In the genomic region with DNA sequence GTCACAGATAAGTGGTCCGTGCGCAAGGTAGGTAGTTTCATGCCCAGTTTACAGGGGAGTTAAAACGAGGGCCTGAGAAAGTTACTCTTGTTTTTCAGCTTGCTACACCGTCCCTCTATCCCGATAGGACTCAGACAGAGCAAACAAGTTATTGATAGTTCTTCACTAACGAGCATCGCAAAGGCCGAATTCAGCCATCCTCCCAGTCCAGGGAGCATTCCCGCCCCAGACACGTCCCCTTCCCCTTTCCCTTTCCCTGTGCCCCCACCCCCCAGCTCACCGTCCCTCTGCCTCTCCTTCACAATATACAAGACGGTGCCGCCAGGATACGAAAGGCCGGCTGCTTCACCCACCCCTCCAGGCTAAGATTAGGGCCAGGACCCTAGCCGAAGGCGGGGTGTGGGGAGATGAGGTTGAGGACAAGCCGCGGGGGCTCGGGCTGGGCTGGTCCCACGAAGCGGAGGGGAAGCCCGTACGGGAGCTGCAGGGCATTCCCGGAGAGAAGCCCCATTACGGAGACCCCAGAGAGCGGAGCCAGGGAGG, we compare ENCODE assay signal across 1 cellular context.
TF ChIP-seq lines count a peak whose summit lies in the region.

No MANE protein-coding gene starts in this region.

TF ChIP-seq in HCT116, 20 proteins besides CTCF, POLR2A, EP300 and RAD21 (continued from another document):
- TF ChIP-seq REST (IDR thresholded peaks at IDR 0.05; ENCODE audit: low read depth) (no peak), SRF (IDR thresholded peaks at IDR 0.05; ENCODE audit: low read depth) (no peak), CEBPB (IDR thresholded peaks at IDR 0.05; ENCODE audit: low read depth) (no peak), ZBTB33 (IDR thresholded peaks at IDR 0.05; ENCODE audit: extremely low read depth, insufficient replicate concordance, low read length) (no peak), CBX3 (IDR thresholded peaks at IDR 0.05; ENCODE audit: low read depth) (no peak), FOSL1 (IDR thresholded peaks at IDR 0.05; ENCODE audit: low read depth) (no peak), ZFX (IDR thresholded peaks at IDR 0.05) (no peak), TCF7L2 (IDR thresholded peaks at IDR 0.05; ENCODE audit: borderline replicate concordance, extremely low read depth, insufficient read depth, insufficient read length) (no peak), YY1 (IDR thresholded peaks at IDR 0.05; ENCODE audit: extremely low read depth, insufficient replicate concordance, low read depth, low read length) (no peak), SIN3A (IDR thresholded peaks at IDR 0.05; ENCODE audit: low read depth) (no peak)
